Comparison of ENCODE assay signal across 11 cellular contexts in the genomic region with DNA sequence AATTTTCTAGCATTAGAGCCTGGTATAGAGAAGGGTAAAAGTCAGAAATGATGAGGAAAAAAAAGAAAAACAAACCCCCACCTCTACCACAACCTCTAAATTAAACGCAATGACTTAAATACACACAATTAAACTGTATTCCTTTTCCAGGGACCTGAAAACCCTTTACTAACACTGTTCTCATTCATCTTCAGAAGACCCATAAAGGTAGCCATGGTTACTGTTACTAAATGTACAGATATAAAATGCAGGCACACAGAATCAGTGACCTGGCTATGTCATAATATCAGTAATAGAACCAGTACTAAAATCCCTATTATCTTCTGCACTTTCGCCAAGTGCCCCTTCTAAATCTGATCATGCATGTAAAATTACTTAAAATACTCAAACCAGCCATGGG. TPM values are rescaled to one million over a fixed set of nuclear protein-coding genes. Genes with fewer than 3 reads are reported as not detected.
DNase-seq lines count a peak whose midpoint lies in the region; ATAC-seq, FAIRE-seq and TF ChIP-seq lines count a peak whose summit lies in the region.
"Had no signal": no experiment of that assay in that cellular context is flagged by ENCODE, and none has a peak within 500 bp of the region (broad histone marks: within the 10 kb centered on the region; RNA-seq: fewer than 3 reads in every experiment).

No MANE protein-coding gene starts in this region.

- H3K4me3 Mint-ChIP-seq in activated CD4-positive, alpha-beta T cell treated with anti-CD3 and anti-CD28 coated beads for 36 hours: no peak overlapping the region
- no peak overlapping the region for H3K4me3 Mint-ChIP-seq in activated CD8-positive, alpha-beta T cell treated with anti-CD3 and anti-CD28 coated beads, Interleukin-2, amount 10 ng/mL, durations not matched to agents 7 days and 5 days

- peaks cover 0 to 7% of the 10 kb centered on the region in 2 donors for H3K4me1 ChIP-seq in kidney (ENCODE audit: control insufficient read depth in 1 of 2, insufficient read depth in 1 of 2, low read depth in 1 of 2, low read length in 2 of 2)
- H3K4me1 ChIP-seq in subcutaneous abdominal adipose tissue (ENCODE audit: control insufficient read depth in 5 of 5, insufficient read depth in 5 of 5, low read length in 5 of 5): peaks cover 9 to 43% (median 36%) of the 10 kb centered on the region in 5 donors

- no peaks in the 10 kb centered on the region for H3K27me3 ChIP-seq in subcutaneous abdominal adipose tissue (ENCODE audit: control insufficient read depth in 5 of 5, insufficient read depth in 4 of 5, low read length in 5 of 5)

- H3K27ac ChIP-seq in kidney (ENCODE audit: low read depth in 2 of 2, low read length in 2 of 2) (no peak overlapping the region), subcutaneous abdominal adipose tissue (ENCODE audit: low read depth, low read length) (peak overlapping the region; percentile 98)

- POLR2A ChIA-PET in activated CD4-positive, alpha-beta T cell treated with anti-CD3 and anti-CD28 coated beads for 36 hours (lab: Charles Lee): no interaction called here
- POLR2A ChIA-PET in activated CD8-positive, alpha-beta T cell treated with anti-CD3 and anti-CD28 coated beads, Interleukin-2, amount 10 ng/mL, durations not matched to agents 7 days and 5 days (lab: Charles Lee): interaction anchor here (0.8 to 3.0 kb wide), 7 partner anchors 16 to 1068 kb away, joined by 3 to 28 read pairs (median 16); partner anchors contain the start of genes CEBPE, IRF9 and PABPN1

- no peaks in the 10 kb centered on the region for H3K9me3 Mint-ChIP-seq in activated CD4-positive, alpha-beta T cell treated with anti-CD3 and anti-CD28 coated beads for 36 hours (ENCODE audit: low read depth)
- no peaks in the 10 kb centered on the region for H3K9me3 Mint-ChIP-seq in activated CD8-positive, alpha-beta T cell treated with anti-CD3 and anti-CD28 coated beads, Interleukin-2, amount 10 ng/mL, durations not matched to agents 7 days and 5 days (ENCODE audit: insufficient read depth)

- peaks cover 20 to 28% of the 10 kb centered on the region in 2 donors for H3K36me3 ChIP-seq in kidney (ENCODE audit: control insufficient read depth in 1 of 2, insufficient read depth in 2 of 2, low read length in 2 of 2)
- peaks cover 33 to 51% (median 41%) of the 10 kb centered on the region in 5 donors for H3K36me3 ChIP-seq in subcutaneous abdominal adipose tissue (ENCODE audit: control insufficient read depth in 5 of 5, insufficient read depth in 5 of 5, low read length in 5 of 5)

- no peak for ATAC-seq in activated CD4-positive, alpha-beta T cell treated with anti-CD3 and anti-CD28 coated beads for 36 hours
- no peak for ATAC-seq in HG02571 (IDR thresholded peaks at IDR 0.05; ENCODE audit: unreplicated experiment)
- no peak for ATAC-seq in activated CD8-positive, alpha-beta T cell treated with anti-CD3 and anti-CD28 coated beads, Interleukin-2, amount 10 ng/mL, durations not matched to agents 7 days and 5 days

- peaks cover 52% of the 10 kb centered on the region for H3K36me3 Mint-ChIP-seq in activated CD4-positive, alpha-beta T cell treated with anti-CD3 and anti-CD28 coated beads for 36 hours (ENCODE audit: low read depth)
- H3K36me3 Mint-ChIP-seq in activated CD8-positive, alpha-beta T cell treated with anti-CD3 and anti-CD28 coated beads, Interleukin-2, amount 10 ng/mL, durations not matched to agents 7 days and 5 days (ENCODE audit: low read depth): peaks cover 53% of the 10 kb centered on the region

- H3K4me1 Mint-ChIP-seq in activated CD4-positive, alpha-beta T cell treated with anti-CD3 and anti-CD28 coated beads for 36 hours: peaks cover 28% of the 10 kb centered on the region
- peaks cover 30% of the 10 kb centered on the region for H3K4me1 Mint-ChIP-seq in activated CD8-positive, alpha-beta T cell treated with anti-CD3 and anti-CD28 coated beads, Interleukin-2, amount 10 ng/mL, durations not matched to agents 7 days and 5 days (ENCODE audit: low read depth)

- H3K4me3 ChIP-seq in WI38 (ENCODE audit: low read depth, low read length): peak overlapping the region; percentile 92
- peak overlapping the region; percentile 79 to 97 for H3K4me3 ChIP-seq in kidney (ENCODE audit: low read length in 2 of 2)
- H3K4me3 ChIP-seq in subcutaneous abdominal adipose tissue (ENCODE audit: low read depth in 1 of 5, low read length in 5 of 5): peak overlapping the region; percentile 74 to 98 (median 94)

- no peak for FAIRE-seq in kidney (lab: Jason Lieb, UNC)
- FAIRE-seq: A204.1 had no signal

- H3K9ac ChIP-seq in kidney (ENCODE audit: low read length in 2 of 2) (peak overlapping the region; percentile 80 to 99), subcutaneous abdominal adipose tissue (ENCODE audit: low read length in 5 of 5) (peak overlapping the region in 4 of 5 donors; percentile 88 to 98 (median 94))

- no peaks in the 10 kb centered on the region for H3K27me3 Mint-ChIP-seq in activated CD4-positive, alpha-beta T cell treated with anti-CD3 and anti-CD28 coated beads for 36 hours
- no peaks in the 10 kb centered on the region for H3K27me3 Mint-ChIP-seq in activated CD8-positive, alpha-beta T cell treated with anti-CD3 and anti-CD28 coated beads, Interleukin-2, amount 10 ng/mL, durations not matched to agents 7 days and 5 days (ENCODE audit: low read depth)

- CTCF ChIA-PET in activated CD4-positive, alpha-beta T cell treated with anti-CD3 and anti-CD28 coated beads for 36 hours (lab: Charles Lee): interaction anchor here (1.8 to 5.1 kb wide), 6 partner anchors 8 to 164 kb away, joined by 13 to 58 read pairs (median 30); partner anchors contain the start of gene PRMT5
- CTCF ChIA-PET in activated CD8-positive, alpha-beta T cell treated with anti-CD3 and anti-CD28 coated beads, Interleukin-2, amount 10 ng/mL, durations not matched to agents 7 days and 5 days (lab: Charles Lee): interaction anchor here (2.2 to 5.2 kb wide), 7 partner anchors 15 to 164 kb away, joined by 11 to 96 read pairs (median 26); partner anchors contain the start of genes CDH24, CEBPE and PRMT5

- TF ChIP-seq CTCF in WI38 (IDR thresholded peaks at IDR 0.05; ENCODE audit: low read depth, low read length) (no peak), kidney (IDR thresholded peaks at IDR 0.05; ENCODE audit: borderline replicate concordance, extremely low read depth, insufficient read depth) (no peak)

- peak overlapping the region; percentile 52 for H3K27ac Mint-ChIP-seq in activated CD4-positive, alpha-beta T cell treated with anti-CD3 and anti-CD28 coated beads for 36 hours
- H3K27ac Mint-ChIP-seq in activated CD8-positive, alpha-beta T cell treated with anti-CD3 and anti-CD28 coated beads, Interleukin-2, amount 10 ng/mL, durations not matched to agents 7 days and 5 days: no peak overlapping the region

- H3K9me3 ChIP-seq in kidney (ENCODE audit: control insufficient read depth in 1 of 2, low read length in 2 of 2) (no peaks in the 10 kb centered on the region), subcutaneous abdominal adipose tissue (ENCODE audit: control insufficient read depth in 5 of 5, low read length in 5 of 5) (no peaks in the 10 kb centered on the region)

- intact Hi-C loops in activated CD4-positive, alpha-beta T cell treated with anti-CD3 and anti-CD28 coated beads for 36 hours (cut with DNase I, micrococcal nuclease): loop anchor here (10.0 kb wide), 4 partner anchors 191 to 1829 kb away; partner anchors contain the start of genes DCAF11 (in 1 of the 2), EMC9 (in 1 of the 2), HNRNPC (in 1 of the 2) and HOMEZ (in 1 of the 2)
- intact Hi-C loops in kidney (cut with DNase I): no loop called here

- DNase-seq in activated CD4-positive, alpha-beta T cell treated with anti-CD3 and anti-CD28 coated beads for 36 hours: no peak
- DNase-seq in activated CD4-positive, alpha-beta T cell treated with anti-CD3 and anti-CD28 coated beads, Interleukin-2, amount 50 U/mL, for 1 hour: no peak
- no peak for DNase-seq in kidney
- DNase-seq in NCI-H69 (lab: John Stamatoyannopoulos, UW): no peak
- no peak for DNase-seq in activated CD8-positive, alpha-beta T cell treated with anti-CD3 and anti-CD28 coated beads, Interleukin-2, amount 10 ng/mL, durations not matched to agents 7 days and 5 days
- DNase-seq: H7 had no signal

RNA-seq across cellular contexts. Expression of gene ACIN1, which starts 1.4 kb away (rescaled TPM):
- total RNA-seq in activated CD4-positive, alpha-beta T cell treated with anti-CD3 and anti-CD28 coated beads for 36 hours: 100 to 1,000 TPM; 160 to 215 TPM
- total RNA-seq in kidney: 150 TPM
- 54.9 TPM for polyA plus RNA-seq in kidney (ENCODE audit: insufficient read depth, low read depth, low replicate concordance)
- total RNA-seq in activated CD8-positive, alpha-beta T cell treated with anti-CD3 and anti-CD28 coated beads, Interleukin-2, amount 10 ng/mL, durations not matched to agents 7 days and 5 days: 100 to 1,000 TPM; 161 to 177 TPM

RNA-seq across cellular contexts. Expression of gene C14orf119, which starts 1.8 kb away (rescaled TPM):
- 10 to 100 TPM; 43.8 to 51.5 TPM for total RNA-seq in activated CD4-positive, alpha-beta T cell treated with anti-CD3 and anti-CD28 coated beads for 36 hours
- total RNA-seq in kidney: 42.8 TPM
- 56.6 TPM for polyA plus RNA-seq in kidney (ENCODE audit: insufficient read depth, low read depth, low replicate concordance)
- 10 to 100 TPM; 46.0 to 47.0 TPM for total RNA-seq in activated CD8-positive, alpha-beta T cell treated with anti-CD3 and anti-CD28 coated beads, Interleukin-2, amount 10 ng/mL, durations not matched to agents 7 days and 5 days

RNA-seq across cellular contexts. Expression of gene CIROP, which starts 11.3 kb away (rescaled TPM):
- total RNA-seq in activated CD4-positive, alpha-beta T cell treated with anti-CD3 and anti-CD28 coated beads for 36 hours: not detected
- total RNA-seq in kidney: not detected
- not detected for polyA plus RNA-seq in kidney (ENCODE audit: insufficient read depth, low read depth, low replicate concordance)
- total RNA-seq in activated CD8-positive, alpha-beta T cell treated with anti-CD3 and anti-CD28 coated beads, Interleukin-2, amount 10 ng/mL, durations not matched to agents 7 days and 5 days: not detected
- total RNA-seq: subcutaneous adipose tissue had no signal

RNA-seq across cellular contexts. Expression of gene CEBPE, which starts 25.5 kb away (rescaled TPM):
- total RNA-seq in activated CD4-positive, alpha-beta T cell treated with anti-CD3 and anti-CD28 coated beads for 36 hours: under 1 TPM; 0.19 to 0.34 TPM
- not detected for total RNA-seq in kidney
- polyA plus RNA-seq in kidney (ENCODE audit: insufficient read depth, low read depth, low replicate concordance): not detected
- total RNA-seq in activated CD8-positive, alpha-beta T cell treated with anti-CD3 and anti-CD28 coated beads, Interleukin-2, amount 10 ng/mL, durations not matched to agents 7 days and 5 days: under 1 TPM; 0.50 to 0.92 TPM
- total RNA-seq: H7 had no signal

RNA-seq across cellular contexts. Expression of gene CDH24, which starts 36.2 kb away (rescaled TPM):
- 1 to 10 TPM in 1 of 2 experiments, under 1 TPM in 1; 0.82 to 1.1 TPM for total RNA-seq in activated CD4-positive, alpha-beta T cell treated with anti-CD3 and anti-CD28 coated beads for 36 hours
- 5.1 TPM for total RNA-seq in kidney
- 5.4 TPM for polyA plus RNA-seq in kidney (ENCODE audit: insufficient read depth, low read depth, low replicate concordance)
- 1 to 10 TPM; 1.6 to 1.8 TPM for total RNA-seq in activated CD8-positive, alpha-beta T cell treated with anti-CD3 and anti-CD28 coated beads, Interleukin-2, amount 10 ng/mL, durations not matched to agents 7 days and 5 days
